ENCODE assay signal across 8 cellular contexts in genomic region chr7:132655071-132655761, GRCh38.
DNase-seq lines count a peak whose midpoint lies in the region; ATAC-seq and TF ChIP-seq lines count a peak whose summit lies in the region.

No MANE protein-coding gene starts in this region.

- ATAC-seq in left ventricle myocardium superior, result peak; percentile 91
- ATAC-seq in GM18867 (IDR thresholded peaks at IDR 0.05; ENCODE audit: unreplicated experiment), result no peak

- TF ChIP-seq POLR2A in spleen (IDR thresholded peaks at IDR 0.05), result no peak

- peaks cover 0 to 13% (median 4%) of the 10 kb centered on the region in 8 donors for H3K9me3 ChIP-seq in spleen

- peaks cover 46% of the 10 kb centered on the region for H3K4me1 Mint-ChIP-seq in activated T-helper 1 cell treated with anti-CD3 and anti-CD28 coated beads, Interleukin-12 subunit alpha, Interleukin-12 subunit beta, Interleukin-2, Interleukin-4 antibody, amounts not matched to agents 30 ng/mL and 10 ng/mL and 1 ng/mL, durations not matched to agents 14 hours and 24 hours and 36 hours (ENCODE audit: low read depth)

- DNase-seq in Daoy (ENCODE audit: low read depth), result peak; percentile 49
- DNase-seq in Kasumi-1 (lab: John Stamatoyannopoulos, UW), result peak; percentile 99
- peak; percentile 53 for DNase-seq in activated T-helper 1 cell treated with anti-CD3 and anti-CD28 coated beads, Interleukin-12 subunit alpha, Interleukin-12 subunit beta, Interleukin-2, Interleukin-4 antibody, amounts not matched to agents 30 ng/mL and 10 ng/mL and 1 ng/mL, durations not matched to agents 14 hours and 24 hours and 36 hours (ENCODE audit: low spot score)
- peak; percentile 49 for DNase-seq in left ventricle myocardium superior
- peak; percentile 80 for DNase-seq in spleen
- DNase-seq in DMS 273 treated with DMSO at 0.1 percent for 48 hours (lab: John Stamatoyannopoulos, UW), result no peak
- DNase-seq in NCI-H2029 (lab: John Stamatoyannopoulos, UW), result no peak

- peak overlapping the region; percentile 79 for H3K4me3 Mint-ChIP-seq in activated T-helper 1 cell treated with anti-CD3 and anti-CD28 coated beads, Interleukin-12 subunit alpha, Interleukin-12 subunit beta, Interleukin-2, Interleukin-4 antibody, amounts not matched to agents 30 ng/mL and 10 ng/mL and 1 ng/mL, durations not matched to agents 14 hours and 24 hours and 36 hours

- peaks cover 10 to 35% (median 25%) of the 10 kb centered on the region in 6 donors for H3K4me1 ChIP-seq in spleen

- H3K9me3 Mint-ChIP-seq in activated T-helper 1 cell treated with anti-CD3 and anti-CD28 coated beads, Interleukin-12 subunit alpha, Interleukin-12 subunit beta, Interleukin-2, Interleukin-4 antibody, amounts not matched to agents 30 ng/mL and 10 ng/mL and 1 ng/mL, durations not matched to agents 14 hours and 24 hours and 36 hours, result peaks cover 16% of the 10 kb centered on the region

- H3K27me3 Mint-ChIP-seq in activated T-helper 1 cell treated with anti-CD3 and anti-CD28 coated beads, Interleukin-12 subunit alpha, Interleukin-12 subunit beta, Interleukin-2, Interleukin-4 antibody, amounts not matched to agents 30 ng/mL and 10 ng/mL and 1 ng/mL, durations not matched to agents 14 hours and 24 hours and 36 hours (ENCODE audit: insufficient read depth), result peaks cover 4% of the 10 kb centered on the region

- 1 to 7% (median 2%) methylated on average over 13 of the region's 13 CpGs for WGBS in spleen, 5 donors

- H3K36me3 ChIP-seq in spleen, result no peaks in the 10 kb centered on the region

- H3K36me3 Mint-ChIP-seq in activated T-helper 1 cell treated with anti-CD3 and anti-CD28 coated beads, Interleukin-12 subunit alpha, Interleukin-12 subunit beta, Interleukin-2, Interleukin-4 antibody, amounts not matched to agents 30 ng/mL and 10 ng/mL and 1 ng/mL, durations not matched to agents 14 hours and 24 hours and 36 hours (ENCODE audit: low read depth), result peaks cover 7% of the 10 kb centered on the region

- peak overlapping the region in 7 of 8 donors; percentile 42 to 80 (median 52) for H3K27ac ChIP-seq in spleen

- intact Hi-C loops in activated T-helper 1 cell treated with anti-CD3 and anti-CD28 coated beads, Interleukin-12 subunit alpha, Interleukin-12 subunit beta, Interleukin-2, Interleukin-4 antibody, amounts not matched to agents 30 ng/mL and 10 ng/mL and 1 ng/mL, durations not matched to agents 14 hours and 24 hours and 36 hours (cut with micrococcal nuclease), result loop anchor here (1.0 to 2.0 kb wide), 2 partner anchors 11 to 426 kb away; no protein-coding TSS in a partner anchor
- intact Hi-C loops in left ventricle myocardium superior (cut with micrococcal nuclease) (no loop called here), spleen (cut with DNase I; ENCODE audit: low total_unique reads) (no loop called here)

- H3K27me3 ChIP-seq in spleen (replicated peaks in 1 of 7), result no peaks in the 10 kb centered on the region

- TF ChIP-seq CTCF in spleen (IDR thresholded peaks at IDR 0.05 in 8 of 11, conservative IDR thresholded peaks at IDR 0.05 in 3 of 11), result peak in 1 of 11 experiments; percentile 13

- peak overlapping the region in 3 of 8 donors; percentile 5 to 48 (median 17) for H3K4me3 ChIP-seq in spleen

- H3K27ac Mint-ChIP-seq in activated T-helper 1 cell treated with anti-CD3 and anti-CD28 coated beads, Interleukin-12 subunit alpha, Interleukin-12 subunit beta, Interleukin-2, Interleukin-4 antibody, amounts not matched to agents 30 ng/mL and 10 ng/mL and 1 ng/mL, durations not matched to agents 14 hours and 24 hours and 36 hours, result peak overlapping the region; percentile 90

Comparison
In these comparisons a context has a peak if more than half of its experiments do, and no peak if none do; other contexts are left out.
1. DNase-seq: peak in Daoy (single experiment), Kasumi-1 (2 of 2), activated T-helper 1 cell treated with anti-CD3 and anti-CD28 coated beads, Interleukin-12 subunit alpha, Interleukin-12 subunit beta, Interleukin-2, Interleukin-4 antibody, amounts not matched to agents 30 ng/mL and 10 ng/mL and 1 ng/mL, durations not matched to agents 14 hours and 24 hours and 36 hours (single experiment), left ventricle myocardium superior (single experiment) and spleen (single experiment); none in DMS 273 treated with DMSO at 0.1 percent for 48 hours (single experiment) and NCI-H2029 (single experiment).